20 cellular contexts compared by ENCODE assay signal in genomic region chr20:24721891-24722530, GRCh38.
DNase-seq lines count a peak whose midpoint lies in the region; TF ChIP-seq lines count a peak whose summit lies in the region.
"Had no signal": no experiment of that assay in that cellular context is flagged by ENCODE, and none has a peak within 500 bp of the region (broad histone marks: within the 10 kb centered on the region; RNA-seq: fewer than 3 reads in every experiment).

No MANE protein-coding gene starts in this region.

- peaks cover 42% of the 10 kb centered on the region for H3K27me3 Mint-ChIP-seq in osteocyte (ENCODE audit: unreplicated experiment)

- peak; percentile 50 for DNase-seq in NCI-H345 (lab: John Stamatoyannopoulos, UW)
- DNase-seq in NCI-H345 treated with DMSO at 0.1 percent for 48 hours (lab: John Stamatoyannopoulos, UW; ENCODE audit: unreplicated experiment), result no peak
- DNase-seq in NCI-H2171 treated with DMSO at 0.1 percent for 48 hours (lab: John Stamatoyannopoulos, UW), result peak; percentile 94
- peak; percentile 91 for DNase-seq in cerebellar cortex (ENCODE audit: low spot score)
- DNase-seq in osteocyte (ENCODE audit: extremely low spot score, unreplicated experiment), result peak; percentile 36
- no peak for DNase-seq in GM13977 (ENCODE audit: low spot score)
- no peak for DNase-seq in brain microvascular endothelial cell
- DNase-seq in HuH-7 (ENCODE audit: low spot score), result no peak
- DNase-seq: 8988T; activated CD4-positive, alpha-beta T cell treated with anti-CD3 and anti-CD28 coated beads for 4 hours; activated naive CD4-positive, alpha-beta T cell treated with anti-CD3 and anti-CD28 coated beads for 36 hours; CD4-positive, alpha-beta memory T cell; dermis blood vessel endothelial cell; HFFc6; kidney; NCI-H1436; trophoblast cell had no signal

- no peak overlapping the region for H3K27ac Mint-ChIP-seq in osteocyte (ENCODE audit: unreplicated experiment)
- H3K27ac Mint-ChIP-seq: activated naive CD4-positive, alpha-beta T cell treated with anti-CD3 and anti-CD28 coated beads for 36 hours; CD4-positive, alpha-beta memory T cell; HFFc6; T-helper 1 cell treated with Interleukin-12 subunit alpha and Interleukin-12 subunit beta and Interleukin-4 antibody, amounts not matched to agents 30 μg/mL and 1 μg/mL, for 36 hours had no signal

- in situ Hi-C loops in GM13977 (cut with MboI; ENCODE audit: low pct_unique_long_range_greater_than_20kb, low sequenced_read_pairs, unreplicated experiment), result no loop called here
- in situ Hi-C loops in brain microvascular endothelial cell (cut with HindIII; ENCODE audit: low pct_ligation_motif_present, low sequenced_read_pairs), result no loop called here

- no peaks in the 10 kb centered on the region for H3K36me3 ChIP-seq in brain microvascular endothelial cell (replicated peaks)
- H3K36me3 ChIP-seq: cardiac muscle cell, Peyer's patch had no signal

- no peaks in the 10 kb centered on the region for H3K27me3 ChIP-seq in brain microvascular endothelial cell (replicated peaks)
- H3K27me3 ChIP-seq: cardiac muscle cell, Peyer's patch had no signal

- no peaks in the 10 kb centered on the region for H3K9me3 Mint-ChIP-seq in osteocyte (ENCODE audit: unreplicated experiment)
- H3K9me3 Mint-ChIP-seq: activated naive CD4-positive, alpha-beta T cell treated with anti-CD3 and anti-CD28 coated beads for 36 hours; CD4-positive, alpha-beta memory T cell; HFFc6; T-helper 1 cell treated with Interleukin-12 subunit alpha and Interleukin-12 subunit beta and Interleukin-4 antibody, amounts not matched to agents 30 μg/mL and 1 μg/mL, for 36 hours had no signal

- H3K36me3 Mint-ChIP-seq in osteocyte (ENCODE audit: unreplicated experiment), result no peaks in the 10 kb centered on the region
- H3K36me3 Mint-ChIP-seq: CD4-positive, alpha-beta memory T cell had no signal

- no peak for TF ChIP-seq CTCF in osteocyte (IDR thresholded peaks at IDR 0.05)
- TF ChIP-seq CTCF in GM13977 (IDR thresholded peaks at IDR 0.05; ENCODE audit: extremely low read depth, insufficient read depth, missing control alignments), result no peak
- no peak for TF ChIP-seq CTCF in brain microvascular endothelial cell (IDR thresholded peaks at IDR 0.05; ENCODE audit: low read depth, low read length, missing control alignments)

- H3K4me3 Mint-ChIP-seq in osteocyte (ENCODE audit: unreplicated experiment), result no peak overlapping the region
- H3K4me3 Mint-ChIP-seq: activated naive CD4-positive, alpha-beta T cell treated with anti-CD3 and anti-CD28 coated beads for 36 hours; CD4-positive, alpha-beta memory T cell; HFFc6; T-helper 1 cell treated with Interleukin-12 subunit alpha and Interleukin-12 subunit beta and Interleukin-4 antibody, amounts not matched to agents 30 μg/mL and 1 μg/mL, for 36 hours had no signal

- no peak overlapping the region for H3K4me3 ChIP-seq in brain microvascular endothelial cell (ENCODE audit: low read depth, low read length)
- H3K4me3 ChIP-seq: cardiac muscle cell, Peyer's patch had no signal

- no peak overlapping the region for H3K27ac ChIP-seq in brain microvascular endothelial cell
- H3K27ac ChIP-seq: cardiac muscle cell, Peyer's patch had no signal

- no peaks in the 10 kb centered on the region for H3K4me1 Mint-ChIP-seq in osteocyte (ENCODE audit: unreplicated experiment)
- H3K4me1 Mint-ChIP-seq: CD4-positive, alpha-beta memory T cell had no signal

Comparison
In these comparisons a context has a peak if more than half of its experiments do, and no peak if none do; other contexts are left out.
1. DNase-seq: peak in NCI-H345 (single experiment), NCI-H2171 treated with DMSO at 0.1 percent for 48 hours (single experiment), cerebellar cortex (single experiment) and osteocyte (single experiment); none in NCI-H345 treated with DMSO at 0.1 percent for 48 hours (single experiment), GM13977 (single experiment), brain microvascular endothelial cell (single experiment) and HuH-7 (single experiment).